In the genomic region with DNA sequence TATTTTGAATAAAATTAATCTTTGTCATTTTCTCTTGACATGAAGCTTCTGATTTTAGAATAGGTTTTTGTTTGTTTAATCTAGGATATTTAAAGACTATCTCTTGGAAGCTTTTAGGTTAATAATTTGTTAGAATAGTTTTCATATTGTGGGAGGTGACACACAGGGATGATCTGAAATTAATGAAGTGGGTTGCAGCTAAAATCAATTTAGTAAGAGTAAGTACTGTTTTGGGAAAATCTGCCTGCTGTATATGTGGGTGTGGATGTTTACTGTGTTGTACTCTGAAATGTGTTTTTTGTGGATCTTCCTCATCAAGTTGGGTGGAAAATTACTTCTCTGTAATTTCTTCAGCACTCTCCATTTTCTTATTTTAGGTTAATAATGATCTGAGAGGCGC, we compare ENCODE assay signal across 8 cellular contexts.
DNase-seq lines count a peak whose midpoint lies in the region; ATAC-seq, FAIRE-seq and TF ChIP-seq lines count a peak whose summit lies in the region.

No MANE protein-coding gene starts in this region.

- no peak for TF ChIP-seq CTCF in GM23338 (conservative IDR thresholded peaks at IDR 0.05; ENCODE audit: low read depth in 2 of 2)
- no peak for TF ChIP-seq CTCF in activated B cell treated with CpG ODN at 0.5 μM for 24 hours (IDR thresholded peaks at IDR 0.05)
- TF ChIP-seq CTCF in hepatocyte (IDR thresholded peaks at IDR 0.05; ENCODE audit: poor library complexity): no peak
- TF ChIP-seq CTCF in D721Med (IDR thresholded peaks at IDR 0.05; ENCODE audit: insufficient read depth, missing control alignments): no peak

- H3K36me3 Mint-ChIP-seq in GM23338 (ENCODE audit: low read depth) (peaks cover 19% of the 10 kb centered on the region; the same call in 2 of the 3 replicates), activated B cell treated with CpG ODN at 0.5 μM for 24 hours (ENCODE audit: low read depth) (peaks cover 25% of the 10 kb centered on the region)
- peaks cover 6 to 26% of the 10 kb centered on the region in 2 donors for H3K36me3 Mint-ChIP-seq in stimulated activated naive B cell treated with anti-CD40 and anti-IgM and Interleukin-4, amounts not matched to agents 10 μg/mL and 1 μg/mL and 100 μg/mL, for 72 hours

- H3K27me3 ChIP-seq in GM23338 (ENCODE audit: insufficient read depth) (no peaks in the 10 kb centered on the region), hepatocyte (no peaks in the 10 kb centered on the region)

- no peak overlapping the region for H3K4me3 Mint-ChIP-seq in GM23338
- H3K4me3 Mint-ChIP-seq in activated B cell treated with CpG ODN at 0.5 μM for 24 hours: no peak overlapping the region
- H3K4me3 Mint-ChIP-seq in stimulated activated naive B cell treated with anti-CD40 and anti-IgM and Interleukin-4, amounts not matched to agents 10 μg/mL and 1 μg/mL and 100 μg/mL, for 72 hours: peak overlapping the region; percentile 66 to 67

- H3K36me3 ChIP-seq in GM23338 (ENCODE audit: insufficient read depth) (0 out of 2 replicates have a peak, but pooled peaks cover 4% of the 10 kb centered on the region), hepatocyte (replicated peaks; ENCODE audit: insufficient read depth, low read depth) (no peaks in the 10 kb centered on the region)

- intact Hi-C loops in activated B cell treated with CpG ODN at 0.5 μM for 24 hours (cut with micrococcal nuclease): loop anchor here (5.0 kb wide), 1 partner anchor 70 kb away; a partner anchor contains a TSS

- H3K4me3 ChIP-seq in GM23338: no peak overlapping the region
- no peak overlapping the region for H3K4me3 ChIP-seq in hepatocyte

- H4K20me1 ChIP-seq in GM23338 (replicated peaks; ENCODE audit: insufficient read depth): no peaks in the 10 kb centered on the region
- H4K20me1 ChIP-seq in hepatocyte (ENCODE audit: insufficient read depth, poor library complexity, severe bottlenecking): no peaks in the 10 kb centered on the region

- H3K79me2 ChIP-seq in GM23338 (replicated peaks; ENCODE audit: insufficient read depth): no peaks in the 10 kb centered on the region
- peaks cover 5% of the 10 kb centered on the region for H3K79me2 ChIP-seq in hepatocyte

- H3F3A ChIP-seq in GM23338 (replicated peaks; ENCODE audit: low read depth): no peaks in the 10 kb centered on the region

- WGBS in hepatocyte (ENCODE audit: low lambda C conversion rate, missing lambda C conversion rate): 95% methylated on average over 1 of the region's 1 CpG

- H3K9me2 ChIP-seq in GM23338 (ENCODE audit: insufficient read depth) (no peaks in the 10 kb centered on the region), hepatocyte (replicated peaks; ENCODE audit: insufficient read depth) (no peaks in the 10 kb centered on the region)

- H3K9me3 ChIP-seq in hepatocyte (ENCODE audit: low read depth): no peaks in the 10 kb centered on the region

- no peak for FAIRE-seq in D721Med (lab: Jason Lieb, UNC)

- H2AFZ ChIP-seq in GM23338 (no peak overlapping the region), hepatocyte (no peak overlapping the region)

- CTCF ChIA-PET in activated B cell treated with CpG ODN at 0.5 μM for 24 hours (lab: Charles Lee): no interaction called here

- H3K9me3 Mint-ChIP-seq in GM23338 (no peaks in the 10 kb centered on the region), activated B cell treated with CpG ODN at 0.5 μM for 24 hours (no peaks in the 10 kb centered on the region)
- H3K9me3 Mint-ChIP-seq in stimulated activated naive B cell treated with anti-CD40 and anti-IgM and Interleukin-4, amounts not matched to agents 10 μg/mL and 1 μg/mL and 100 μg/mL, for 72 hours: no peaks in the 10 kb centered on the region

- H3K4me1 Mint-ChIP-seq in GM23338 (peaks cover 8% of the 10 kb centered on the region; the same call in 2 of the 3 replicates), activated B cell treated with CpG ODN at 0.5 μM for 24 hours (peaks cover 21% of the 10 kb centered on the region)
- H3K4me1 Mint-ChIP-seq in stimulated activated naive B cell treated with anti-CD40 and anti-IgM and Interleukin-4, amounts not matched to agents 10 μg/mL and 1 μg/mL and 100 μg/mL, for 72 hours: peaks cover 14 to 19% of the 10 kb centered on the region in 2 donors

- H3K27ac Mint-ChIP-seq in GM23338 (peak overlapping the region; percentile 96), activated B cell treated with CpG ODN at 0.5 μM for 24 hours (peak overlapping the region; percentile 22)
- H3K27ac Mint-ChIP-seq in stimulated activated naive B cell treated with anti-CD40 and anti-IgM and Interleukin-4, amounts not matched to agents 10 μg/mL and 1 μg/mL and 100 μg/mL, for 72 hours: peak overlapping the region; percentile 82

- H3K27ac ChIP-seq in GM23338 (ENCODE audit: low read depth) (no peak overlapping the region), hepatocyte (peak overlapping the region; percentile 79)

- DNase-seq in GM23338 (ENCODE audit: low spot score) (no peak), activated B cell treated with CpG ODN at 0.5 μM for 24 hours (no peak), hepatocyte (ENCODE audit: low spot score) (no peak), NOMO-1 (lab: John Stamatoyannopoulos, UW; ENCODE audit: unreplicated experiment in 2 of 2) (no peak), NCI-H1930 (lab: John Stamatoyannopoulos, UW) (no peak), DMS153 (lab: John Stamatoyannopoulos, UW) (no peak), D721Med (ENCODE audit: insufficient read length, low spot score) (no peak)
- DNase-seq in stimulated activated naive B cell treated with anti-CD40 and anti-IgM and Interleukin-4, amounts not matched to agents 10 μg/mL and 1 μg/mL and 100 μg/mL, for 72 hours: no peak

- H3K27me3 Mint-ChIP-seq in GM23338 (ENCODE audit: insufficient read depth, low read depth, poor library complexity) (peaks cover 2% of the 10 kb centered on the region), activated B cell treated with CpG ODN at 0.5 μM for 24 hours (no peaks in the 10 kb centered on the region)
- H3K27me3 Mint-ChIP-seq in stimulated activated naive B cell treated with anti-CD40 and anti-IgM and Interleukin-4, amounts not matched to agents 10 μg/mL and 1 μg/mL and 100 μg/mL, for 72 hours: no peaks in the 10 kb centered on the region

- H3K4me1 ChIP-seq in GM23338 (ENCODE audit: insufficient read depth) (no peaks in the 10 kb centered on the region), hepatocyte (ENCODE audit: insufficient read depth) (peaks cover 3% of the 10 kb centered on the region)

- ATAC-seq in GM23338 (no peak), activated B cell treated with CpG ODN at 0.5 μM for 24 hours (ENCODE audit: low read depth) (no peak)
- no peak for ATAC-seq in stimulated activated naive B cell treated with anti-CD40 and anti-IgM and Interleukin-4, amounts not matched to agents 10 μg/mL and 1 μg/mL and 100 μg/mL, for 72 hours (replicated peaks)

- H3K4me2 ChIP-seq in GM23338: no peak overlapping the region
- peak overlapping the region; percentile 60 for H3K4me2 ChIP-seq in hepatocyte

- POLR2A ChIA-PET in activated B cell treated with CpG ODN at 0.5 μM for 24 hours (lab: Charles Lee): interaction anchor here (0.7 to 3.2 kb wide), 4 partner anchors 16 to 68 kb away, joined by 4 to 12 read pairs (median 7); a partner anchor contains a TSS

TF ChIP-seq in GM23338, 12 proteins besides CTCF, POLR2A, EP300 and RAD21:
- TF ChIP-seq, protein P1, sequence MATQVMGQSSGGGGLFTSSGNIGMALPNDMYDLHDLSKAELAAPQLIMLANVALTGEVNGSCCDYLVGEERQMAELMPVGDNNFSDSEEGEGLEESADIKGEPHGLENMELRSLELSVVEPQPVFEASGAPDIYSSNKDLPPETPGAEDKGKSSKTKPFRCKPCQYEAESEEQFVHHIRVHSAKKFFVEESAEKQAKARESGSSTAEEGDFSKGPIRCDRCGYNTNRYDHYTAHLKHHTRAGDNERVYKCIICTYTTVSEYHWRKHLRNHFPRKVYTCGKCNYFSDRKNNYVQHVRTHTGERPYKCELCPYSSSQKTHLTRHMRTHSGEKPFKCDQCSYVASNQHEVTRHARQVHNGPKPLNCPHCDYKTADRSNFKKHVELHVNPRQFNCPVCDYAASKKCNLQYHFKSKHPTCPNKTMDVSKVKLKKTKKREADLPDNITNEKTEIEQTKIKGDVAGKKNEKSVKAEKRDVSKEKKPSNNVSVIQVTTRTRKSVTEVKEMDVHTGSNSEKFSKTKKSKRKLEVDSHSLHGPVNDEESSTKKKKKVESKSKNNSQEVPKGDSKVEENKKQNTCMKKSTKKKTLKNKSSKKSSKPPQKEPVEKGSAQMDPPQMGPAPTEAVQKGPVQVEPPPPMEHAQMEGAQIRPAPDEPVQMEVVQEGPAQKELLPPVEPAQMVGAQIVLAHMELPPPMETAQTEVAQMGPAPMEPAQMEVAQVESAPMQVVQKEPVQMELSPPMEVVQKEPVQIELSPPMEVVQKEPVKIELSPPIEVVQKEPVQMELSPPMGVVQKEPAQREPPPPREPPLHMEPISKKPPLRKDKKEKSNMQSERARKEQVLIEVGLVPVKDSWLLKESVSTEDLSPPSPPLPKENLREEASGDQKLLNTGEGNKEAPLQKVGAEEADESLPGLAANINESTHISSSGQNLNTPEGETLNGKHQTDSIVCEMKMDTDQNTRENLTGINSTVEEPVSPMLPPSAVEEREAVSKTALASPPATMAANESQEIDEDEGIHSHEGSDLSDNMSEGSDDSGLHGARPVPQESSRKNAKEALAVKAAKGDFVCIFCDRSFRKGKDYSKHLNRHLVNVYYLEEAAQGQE (IDR thresholded peaks at IDR 0.05; ENCODE audit: unreplicated experiment): no peak
- no peak for TF ChIP-seq EZH2 (IDR thresholded peaks at IDR 0.05; ENCODE audit: low read depth, unreplicated experiment)
- TF ChIP-seq JUNB (IDR thresholded peaks at IDR 0.05; ENCODE audit: unreplicated experiment): no peak
- TF ChIP-seq POLR2AphosphoS5 (IDR thresholded peaks at IDR 0.05; ENCODE audit: low read depth): no peak

Comparison
In these comparisons a context has a peak if more than half of its experiments do, and no peak if none do; other contexts are left out.
1. H3K27ac Mint-ChIP-seq: peak in every context shown above with its lines; median percentile 96 in GM23338; 82 in stimulated activated naive B cell treated with anti-CD40 and anti-IgM and Interleukin-4, amounts not matched to agents 10 μg/mL and 1 μg/mL and 100 μg/mL, for 72 hours; 22 in activated B cell treated with CpG ODN at 0.5 μM for 24 hours.
2. H3K4me3 Mint-ChIP-seq: peak in stimulated activated naive B cell treated with anti-CD40 and anti-IgM and Interleukin-4, amounts not matched to agents 10 μg/mL and 1 μg/mL and 100 μg/mL, for 72 hours (2 of 2); none in GM23338 (single experiment) and activated B cell treated with CpG ODN at 0.5 μM for 24 hours (single experiment).